ENCODE assay signal across 8 cellular contexts in the genomic region with DNA sequence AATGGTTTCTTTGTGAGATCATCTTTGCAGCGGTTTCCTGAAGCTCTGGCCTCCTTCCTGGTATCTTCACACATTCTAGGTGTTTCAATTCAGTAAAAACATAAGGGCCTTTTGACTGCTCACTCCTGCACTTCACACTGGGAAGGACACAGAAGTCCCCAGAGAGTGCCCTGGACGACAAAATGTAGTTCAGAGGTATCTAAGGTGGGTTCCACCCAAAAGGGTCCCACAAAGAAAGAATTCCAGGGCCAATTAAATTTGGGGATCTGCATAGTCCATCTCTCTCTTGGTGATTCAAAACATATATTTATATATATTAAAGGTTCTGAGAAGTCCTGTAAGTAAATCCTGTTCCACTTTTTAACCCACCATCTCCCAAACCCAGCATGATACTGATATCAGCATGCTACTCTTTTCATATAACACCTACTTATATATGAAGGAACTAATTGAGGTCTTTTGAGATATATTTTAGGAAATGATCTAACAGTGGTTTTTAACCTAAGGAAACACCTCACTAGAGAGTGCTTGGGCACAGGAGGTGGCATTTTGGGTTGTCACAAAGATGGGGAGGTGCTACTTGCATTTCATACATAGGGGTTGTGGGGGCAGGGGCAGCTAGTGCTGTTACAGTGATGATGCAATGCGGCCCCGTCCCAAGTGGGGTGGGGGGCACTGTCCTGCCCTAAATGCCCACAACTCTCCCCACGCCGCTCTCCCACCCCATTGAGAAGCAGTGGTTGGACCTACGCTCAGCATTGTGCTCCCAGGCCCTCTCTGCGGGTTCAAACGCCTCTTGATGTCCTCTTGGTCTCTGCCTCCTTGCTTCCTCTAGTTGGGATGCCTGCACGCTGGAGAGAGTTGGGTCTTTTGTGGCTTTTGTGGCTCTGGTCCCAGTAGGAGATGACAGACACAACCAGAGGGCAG.
DNase-seq lines count a peak whose midpoint lies in the region; ATAC-seq, FAIRE-seq and TF ChIP-seq lines count a peak whose summit lies in the region.

No MANE protein-coding gene starts in this region.

- H4K20me1 ChIP-seq in PC-3 (ENCODE audit: low read length) (no peaks in the 10 kb centered on the region), HepG2 (ENCODE audit: insufficient read depth, low read length) (no peaks in the 10 kb centered on the region)

- H3K27ac ChIP-seq in PC-3 (ENCODE audit: low read length) (peak overlapping the region; percentile 97), HepG2 (ENCODE audit: extremely low read length, insufficient read depth, low read length) (peak overlapping the region; percentile 87)

- H3K79me2 ChIP-seq in PC-3 (ENCODE audit: low read length) (peaks cover 16% of the 10 kb centered on the region; the same call in 1 of the 2 replicates), HepG2 (ENCODE audit: insufficient read depth, low read length) (no peaks in the 10 kb centered on the region)

- TF ChIP-seq POLR2A in HepG2 (IDR thresholded peaks at IDR 0.05; ENCODE audit: insufficient read depth in 1 of 2, low read depth in 2 of 2, low read length in 2 of 2) = no peak

- FAIRE-seq in HepG2 (lab: Jason Lieb, UNC) = no peak

- H3K4me3 ChIP-seq in PC-3 (ENCODE audit: low read length) (peak overlapping the region; percentile 64), HepG2 (replicated peaks in 1 of 3; ENCODE audit: insufficient read depth in 1 of 3, low read depth in 2 of 3, low read length in 3 of 3) (peak overlapping the region; percentile 67 to 80 (median 78))

- TF ChIP-seq CTCF in PC-3 (conservative IDR thresholded peaks at IDR 0.05; ENCODE audit: low read depth, low read length) (no peak), HepG2 (CRISPR knock-in tag; IDR thresholded peaks at IDR 0.05) (no peak)

- DNase-seq in NCI-H2029 (lab: John Stamatoyannopoulos, UW) (peak; percentile 49), NCI-H2029 treated with DMSO at 0.1 percent for 48 hours (lab: John Stamatoyannopoulos, UW) (no peak), PC-3 (no peak), HepG2 (ENCODE audit: low spot score) (no peak), DMS114 treated with DMSO at 0.1 percent for 48 hours (lab: John Stamatoyannopoulos, UW; ENCODE audit: unreplicated experiment) (no peak), cerebellar cortex (ENCODE audit: low spot score) (no peak)
- peak; percentile 63 for DNase-seq in activated gamma-delta T cell treated with anti-CD3 and anti-CD28 coated beads, Interleukin-2, amount 50 U/mL, for 16 hours (ENCODE audit: low read depth)
- DNase-seq in stimulated activated CD8-positive, alpha-beta memory T cell treated with anti-CD3 and anti-CD28 coated beads, Interleukin-7, amount 100 ng/mL, for 24 hours (ENCODE audit: low read depth) = peak; percentile 22

- H2AFZ ChIP-seq in PC-3 (ENCODE audit: low read length) (no peak overlapping the region; the same call in 1 of the 2 replicates), HepG2 (ENCODE audit: low read length) (no peak overlapping the region)

- no peaks in the 10 kb centered on the region for H3K9me2 ChIP-seq in PC-3 (replicated peaks; ENCODE audit: low read length)

- H3K27me3 ChIP-seq in PC-3 (ENCODE audit: low read length) = no peaks in the 10 kb centered on the region
- no peaks in the 10 kb centered on the region for H3K27me3 ChIP-seq in HepG2 (ENCODE audit: control insufficient read depth in 1 of 2, insufficient read depth in 2 of 2, low read length in 2 of 2)

- H3F3A ChIP-seq in PC-3 (ENCODE audit: low read length, unreplicated experiment) = peaks cover 23% of the 10 kb centered on the region

- BruUV-seq in PC-3 (replicated peaks; lab: Mats Ljungman, UMichigan) (no TSS peak), HepG2 (replicated peaks; lab: Mats Ljungman, UMichigan) (TSS peak; percentile 64)

- WGBS in HepG2 (ENCODE audit: low lambda C conversion rate) = 10% methylated on average over 8 of the region's 10 CpGs

- no peak for TF ChIP-seq RAD21 in HepG2 (CRISPR knock-in tag; IDR thresholded peaks at IDR 0.05)

- intact Hi-C loops in PC-3 (cut with micrococcal nuclease) = loop anchor here (1.0 to 2.0 kb wide), 8 partner anchors 23 to 140 kb away; no protein-coding TSS in a partner anchor
- intact Hi-C loops in HepG2 (cut with micrococcal nuclease; ENCODE audit: unreplicated experiment) = loop anchor here (2.0 to 10.0 kb wide), 6 partner anchors 15 to 139 kb away; no protein-coding TSS in a partner anchor

- H3K9me3 ChIP-seq in PC-3 (ENCODE audit: low read length) (no peaks in the 10 kb centered on the region), HepG2 (ENCODE audit: low read length) (no peaks in the 10 kb centered on the region)

- no peaks in the 10 kb centered on the region for H3K36me3 ChIP-seq in PC-3 (ENCODE audit: low read depth, low read length)
- no peaks in the 10 kb centered on the region for H3K36me3 ChIP-seq in HepG2 (replicated peaks in 1 of 2; ENCODE audit: control insufficient read depth in 1 of 2, insufficient read depth in 2 of 2, low read length in 2 of 2)

- CTCF ChIA-PET in PC-3 (lab: Charles Lee) (interaction anchor here (1.0 to 2.0 kb wide), 6 partner anchors 30 to 140 kb away, joined by 3 to 18 read pairs (median 7); no protein-coding TSS in a partner anchor), HepG2 (lab: Yijun Ruan, JAX; ENCODE audit: low intra/inter-chr PET ratio, low total read pairs) (no interaction called here)

- in situ Hi-C loops in HepG2 (cut with HindIII; ENCODE audit: extremely low pct_ligation_motif_present, low pct_unique_long_range_greater_than_20kb) = loop anchor here (5.0 kb wide), 2 partner anchors 105 to 110 kb away; a partner anchor contains a TSS

- TF ChIP-seq EP300 in HepG2 (IDR thresholded peaks at IDR 0.05; ENCODE audit: low read depth in 2 of 2, low read length in 2 of 2) = no peak
- TF ChIP-seq EP300 in HepG2 (CRISPR knock-in tag; IDR thresholded peaks at IDR 0.05; ENCODE audit: borderline replicate concordance) = no peak

- ATAC-seq in PC-3 (no peak), HepG2 (no peak; the same call in 2 of the 3 replicates)

- POLR2A ChIA-PET in PC-3 (lab: Charles Lee; ENCODE audit: unreplicated experiment) (interaction anchor here (1.0 to 2.7 kb wide), 9 partner anchors 10 to 110 kb away, joined by 3 to 28 read pairs (median 7); no protein-coding TSS in a partner anchor), HepG2 (lab: Yijun Ruan, JAX) (interaction anchor here (0.9 to 6.3 kb wide), 28 partner anchors 9 to 150 kb away, joined by 3 to 85 read pairs (median 7); a partner anchor contains a TSS)

- H3K4me2 ChIP-seq in PC-3 (ENCODE audit: low read length) (peak overlapping the region; percentile 79), HepG2 (ENCODE audit: low read depth, low read length) (peak overlapping the region; percentile 81)

- H3K4me1 ChIP-seq in PC-3 (ENCODE audit: insufficient read depth, low read length) (peaks cover 62% of the 10 kb centered on the region), HepG2 (ENCODE audit: insufficient read depth, low read length) (peaks cover 56% of the 10 kb centered on the region)

- H3K9ac ChIP-seq in PC-3 (ENCODE audit: low read length) (peak overlapping the region; percentile 87), HepG2 (ENCODE audit: insufficient read depth, low read depth, low read length) (peak overlapping the region; percentile 76)

TF ChIP-seq in HepG2, 621 proteins besides CTCF, POLR2A, EP300 and RAD21 (continues in another document):
- TF ChIP-seq ZNF652 (CRISPR knock-in tag; IDR thresholded peaks at IDR 0.05; ENCODE audit: borderline replicate concordance, low read depth) (peak; percentile 51; the same call in 1 of the 2 replicates), LCORL (IDR thresholded peaks at IDR 0.05) (no peak), LCORL (CRISPR knock-in tag; IDR thresholded peaks at IDR 0.05) (peak; percentile 11; the same call in 1 of the 2 replicates), CREB1 (IDR thresholded peaks at IDR 0.05) (no peak), CREB1 (CRISPR knock-in tag; IDR thresholded peaks at IDR 0.05) (peak; percentile 39; the same call in 1 of the 2 replicates), KAT7 (CRISPR knock-in tag; IDR thresholded peaks at IDR 0.05; ENCODE audit: borderline replicate concordance) (no peak), RORA (CRISPR knock-in tag; IDR thresholded peaks at IDR 0.05) (no peak), ZNF263 (CRISPR knock-in tag; IDR thresholded peaks at IDR 0.05) (peak; percentile 64), CEBPG (CRISPR knock-in tag; IDR thresholded peaks at IDR 0.05) (peak; percentile 68), ZNF615 (CRISPR knock-in tag; IDR thresholded peaks at IDR 0.05; ENCODE audit: borderline replicate concordance) (no peak), ZNF878 (CRISPR knock-in tag; IDR thresholded peaks at IDR 0.05) (no peak)
- TF ChIP-seq, protein P1, sequence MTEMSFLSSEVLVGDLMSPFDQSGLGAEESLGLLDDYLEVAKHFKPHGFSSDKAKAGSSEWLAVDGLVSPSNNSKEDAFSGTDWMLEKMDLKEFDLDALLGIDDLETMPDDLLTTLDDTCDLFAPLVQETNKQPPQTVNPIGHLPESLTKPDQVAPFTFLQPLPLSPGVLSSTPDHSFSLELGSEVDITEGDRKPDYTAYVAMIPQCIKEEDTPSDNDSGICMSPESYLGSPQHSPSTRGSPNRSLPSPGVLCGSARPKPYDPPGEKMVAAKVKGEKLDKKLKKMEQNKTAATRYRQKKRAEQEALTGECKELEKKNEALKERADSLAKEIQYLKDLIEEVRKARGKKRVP (CRISPR knock-in tag; IDR thresholded peaks at IDR 0.05) = peak in 1 of 2 experiments; percentile 83; a peak in 2 of 4 replicates
- TF ChIP-seq, protein P2, sequence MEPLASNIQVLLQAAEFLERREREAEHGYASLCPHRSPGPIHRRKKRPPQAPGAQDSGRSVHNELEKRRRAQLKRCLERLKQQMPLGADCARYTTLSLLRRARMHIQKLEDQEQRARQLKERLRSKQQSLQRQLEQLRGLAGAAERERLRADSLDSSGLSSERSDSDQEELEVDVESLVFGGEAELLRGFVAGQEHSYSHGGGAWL (CRISPR knock-in tag; IDR thresholded peaks at IDR 0.05) = 0 out of 2 replicates have a peak, but pooled peaks have one; percentile 1
- TF ChIP-seq, protein P3, sequence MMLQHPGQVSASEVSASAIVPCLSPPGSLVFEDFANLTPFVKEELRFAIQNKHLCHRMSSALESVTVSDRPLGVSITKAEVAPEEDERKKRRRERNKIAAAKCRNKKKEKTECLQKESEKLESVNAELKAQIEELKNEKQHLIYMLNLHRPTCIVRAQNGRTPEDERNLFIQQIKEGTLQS (CRISPR knock-in tag; IDR thresholded peaks at IDR 0.05) = peak; percentile 83

Comparison
In these comparisons a context has a peak if more than half of its experiments do, and no peak if none do; other contexts are left out.
1. DNase-seq: peak in NCI-H2029 (single experiment), activated gamma-delta T cell treated with anti-CD3 and anti-CD28 coated beads, Interleukin-2, amount 50 U/mL, for 16 hours (single experiment) and stimulated activated CD8-positive, alpha-beta memory T cell treated with anti-CD3 and anti-CD28 coated beads, Interleukin-7, amount 100 ng/mL, for 24 hours (single experiment); none in NCI-H2029 treated with DMSO at 0.1 percent for 48 hours (single experiment), PC-3 (single experiment), HepG2 (single experiment), DMS114 treated with DMSO at 0.1 percent for 48 hours (single experiment) and cerebellar cortex (single experiment).